ENCODE assay signal across 15 cellular contexts in the genomic region with DNA sequence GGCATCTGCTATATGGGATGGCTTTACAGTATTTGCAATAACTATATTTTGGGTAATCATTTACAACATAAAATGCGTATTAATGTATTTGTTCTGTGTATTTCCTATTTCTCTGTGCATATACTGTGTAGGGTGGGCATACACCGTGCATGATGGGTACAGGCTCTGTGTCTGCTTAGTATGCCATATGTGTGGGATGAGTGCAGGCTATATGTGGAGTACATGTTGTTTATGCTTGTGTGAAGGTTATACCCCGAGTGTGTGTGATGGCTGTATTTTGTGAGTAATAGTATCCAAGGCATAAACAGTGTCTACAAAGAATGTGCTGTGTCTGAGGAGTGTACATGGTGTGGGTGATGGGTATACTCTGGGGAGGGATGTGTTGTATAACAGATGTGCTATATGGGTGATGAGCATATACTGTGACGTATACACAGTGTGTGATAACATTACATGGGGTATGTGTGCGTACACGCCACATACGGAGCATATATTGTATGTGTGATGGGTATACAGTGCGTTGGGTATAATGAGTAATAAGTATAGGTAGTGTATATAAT. TPM values are rescaled to one million over a fixed set of nuclear protein-coding genes. Genes with fewer than 3 reads are reported as not detected.
"Had no signal": no experiment of that assay in that cellular context is flagged by ENCODE, and none has a peak within 500 bp of the region (broad histone marks: within the 10 kb centered on the region; RNA-seq: fewer than 3 reads in every experiment).

No MANE protein-coding gene starts in this region.

- H3K4me3 Mint-ChIP-seq: activated CD4-positive, alpha-beta memory T cell treated with anti-CD3 and anti-CD28 coated beads for 36 hours; activated naive CD4-positive, alpha-beta T cell treated with anti-CD3 and anti-CD28 coated beads, Interleukin-2, amount 10 ng/mL, durations not matched to agents 7 days and 5 days; activated T-helper 17 cell treated with anti-CD3 and anti-CD28 coated beads, Interleukin-2, amount 50 U/mL, for 72 hours; mesothelial cell of epicardium; neural crest cell had no signal

- DNase-seq: activated CD4-positive, alpha-beta memory T cell treated with anti-CD3 and anti-CD28 coated beads for 36 hours; activated CD4-positive, alpha-beta T cell treated with anti-CD3 and anti-CD28 coated beads for 1 hour; activated naive CD4-positive, alpha-beta T cell treated with anti-CD3 and anti-CD28 coated beads, Interleukin-2, amount 10 ng/mL, durations not matched to agents 7 days and 5 days; hippocampal formation; lower lobe of right lung had no signal

- H3K9me3 Mint-ChIP-seq: activated CD4-positive, alpha-beta memory T cell treated with anti-CD3 and anti-CD28 coated beads for 36 hours; activated naive CD4-positive, alpha-beta T cell treated with anti-CD3 and anti-CD28 coated beads, Interleukin-2, amount 10 ng/mL, durations not matched to agents 7 days and 5 days; activated T-helper 17 cell treated with anti-CD3 and anti-CD28 coated beads, Interleukin-2, amount 50 U/mL, for 72 hours; mesothelial cell of epicardium; neural crest cell had no signal

- H3K27me3 ChIP-seq: ovary had no signal

- H3K4me3 ChIP-seq: adrenal gland, lower lobe of right lung, ovary, sigmoid colon, spleen, thoracic aorta had no signal

- H3K36me3 Mint-ChIP-seq: activated CD4-positive, alpha-beta memory T cell treated with anti-CD3 and anti-CD28 coated beads for 36 hours; activated naive CD4-positive, alpha-beta T cell treated with anti-CD3 and anti-CD28 coated beads, Interleukin-2, amount 10 ng/mL, durations not matched to agents 7 days and 5 days; mesothelial cell of epicardium had no signal

- H3K9me3 ChIP-seq: adrenal gland, lower lobe of right lung, ovary, sigmoid colon, spleen, thoracic aorta had no signal

- H3K27ac Mint-ChIP-seq: activated CD4-positive, alpha-beta memory T cell treated with anti-CD3 and anti-CD28 coated beads for 36 hours; activated naive CD4-positive, alpha-beta T cell treated with anti-CD3 and anti-CD28 coated beads, Interleukin-2, amount 10 ng/mL, durations not matched to agents 7 days and 5 days; activated T-helper 17 cell treated with anti-CD3 and anti-CD28 coated beads, Interleukin-2, amount 50 U/mL, for 72 hours; mesothelial cell of epicardium had no signal

- H3K36me3 ChIP-seq: adrenal gland, lower lobe of right lung, ovary, sigmoid colon, spleen, thoracic aorta had no signal

- ATAC-seq: activated T-helper 17 cell treated with anti-CD3 and anti-CD28 coated beads, Interleukin-2, amount 50 U/mL, for 72 hours; esophagus mucosa; lower lobe of right lung had no signal

- H3K27ac ChIP-seq: adrenal gland, lower lobe of right lung, ovary, sigmoid colon, spleen, thoracic aorta, VCaP had no signal

RNA-seq across cellular contexts. Expression of gene CPXM1, which starts 52.7 kb away (rescaled TPM):
- total RNA-seq: thoracic aorta had no signal
